In genomic region chr10:91698258-91698657, GRCh38 we compare ENCODE assay signal across 34 cellular contexts.
"Had no signal": no experiment of that assay in that cellular context is flagged by ENCODE, and none has a peak within 500 bp of the region (broad histone marks: within the 10 kb centered on the region; RNA-seq: fewer than 3 reads in every experiment).

No MANE protein-coding gene starts in this region.

- H3K9me3 Mint-ChIP-seq: activated B cell treated with CpG ODN at 0.5 μM for 24 hours; activated CD4-positive, alpha-beta memory T cell treated with anti-CD3 and anti-CD28 coated beads for 36 hours; activated CD4-positive, alpha-beta T cell treated with anti-CD3 and anti-CD28 coated beads, Interleukin-2, amount 10 ng/mL, durations not matched to agents 24 days and 14 days; activated CD8-positive, alpha-beta T cell treated with anti-CD3 and anti-CD28 coated beads for 36 hours; activated naive CD4-positive, alpha-beta T cell treated with anti-CD3 and anti-CD28 coated beads for 36 hours; activated naive CD4-positive, alpha-beta T cell treated with anti-CD3 and anti-CD28 coated beads, Interleukin-2, amount 50 U/mL, for 72 hours; activated naive CD8-positive, alpha-beta T cell treated with anti-CD3 and anti-CD28 coated beads for 36 hours; activated T-cell treated with anti-CD3 and anti-CD28 coated beads, Interleukin-2, amount 50 U/mL, for 4 hours; activated T-cell treated with anti-CD3 and anti-CD28 coated beads, Interleukin-2, amount 50 U/mL, for 72 hours; activated T-helper 1 cell treated with anti-CD3 and anti-CD28 coated beads, Interleukin-12 subunit alpha, Interleukin-12 subunit beta, Interleukin-2, Interleukin-4 antibody, amounts not matched to agents 30 ng/mL and 10 ng/mL and 1 ng/mL, durations not matched to agents 14 hours and 24 hours and 36 hours; activated T-helper 17 cell treated with anti-CD3 and anti-CD28 coated beads, Interleukin-2, amount 50 U/mL, for 72 hours; T-helper 1 cell treated with Interleukin-12 subunit alpha and Interleukin-12 subunit beta and Interleukin-4 antibody, amounts not matched to agents 30 μg/mL and 1 μg/mL, for 36 hours; T-helper 2 cell treated with Interferon-gamma antibody and Interleukin-4, amounts not matched to agents 5 μg/mL and 100 μg/mL, for 36 hours had no signal

- H3K27ac ChIP-seq: adrenal gland, body of pancreas, brain microvascular endothelial cell, breast epithelium, VCaP had no signal

- H3K36me3 Mint-ChIP-seq: activated CD4-positive, alpha-beta memory T cell treated with anti-CD3 and anti-CD28 coated beads for 36 hours; activated naive CD4-positive, alpha-beta T cell treated with anti-CD3 and anti-CD28 coated beads, Interleukin-2, amount 50 U/mL, for 72 hours; activated naive CD8-positive, alpha-beta T cell treated with anti-CD3 and anti-CD28 coated beads for 36 hours had no signal

- H3K27ac Mint-ChIP-seq: activated B cell treated with CpG ODN at 0.5 μM for 24 hours; activated CD4-positive, alpha-beta memory T cell treated with anti-CD3 and anti-CD28 coated beads for 36 hours; activated CD4-positive, alpha-beta T cell treated with anti-CD3 and anti-CD28 coated beads, Interleukin-2, amount 10 ng/mL, durations not matched to agents 24 days and 14 days; activated CD8-positive, alpha-beta T cell treated with anti-CD3 and anti-CD28 coated beads for 36 hours; activated naive CD4-positive, alpha-beta T cell treated with anti-CD3 and anti-CD28 coated beads for 36 hours; activated naive CD4-positive, alpha-beta T cell treated with anti-CD3 and anti-CD28 coated beads, Interleukin-2, amount 50 U/mL, for 72 hours; activated naive CD8-positive, alpha-beta T cell treated with anti-CD3 and anti-CD28 coated beads for 36 hours; activated T-cell treated with anti-CD3 and anti-CD28 coated beads, Interleukin-2, amount 50 U/mL, for 72 hours; activated T-helper 1 cell treated with anti-CD3 and anti-CD28 coated beads, Interleukin-12 subunit alpha, Interleukin-12 subunit beta, Interleukin-2, Interleukin-4 antibody, amounts not matched to agents 30 ng/mL and 10 ng/mL and 1 ng/mL, durations not matched to agents 14 hours and 24 hours and 36 hours; activated T-helper 17 cell treated with anti-CD3 and anti-CD28 coated beads, Interleukin-2, amount 50 U/mL, for 72 hours; T-helper 1 cell treated with Interleukin-12 subunit alpha and Interleukin-12 subunit beta and Interleukin-4 antibody, amounts not matched to agents 30 μg/mL and 1 μg/mL, for 36 hours; T-helper 2 cell treated with Interferon-gamma antibody and Interleukin-4, amounts not matched to agents 5 μg/mL and 100 μg/mL, for 36 hours had no signal

- H3K4me3 ChIP-seq: adrenal gland, body of pancreas, breast epithelium had no signal

- H3K4me3 Mint-ChIP-seq: activated B cell treated with CpG ODN at 0.5 μM for 24 hours; activated CD4-positive, alpha-beta memory T cell treated with anti-CD3 and anti-CD28 coated beads for 36 hours; activated CD4-positive, alpha-beta T cell treated with anti-CD3 and anti-CD28 coated beads, Interleukin-2, amount 10 ng/mL, durations not matched to agents 24 days and 14 days; activated CD8-positive, alpha-beta T cell treated with anti-CD3 and anti-CD28 coated beads for 36 hours; activated naive CD4-positive, alpha-beta T cell treated with anti-CD3 and anti-CD28 coated beads for 36 hours; activated naive CD8-positive, alpha-beta T cell treated with anti-CD3 and anti-CD28 coated beads for 36 hours; activated T-cell treated with anti-CD3 and anti-CD28 coated beads, Interleukin-2, amount 50 U/mL, for 4 hours; activated T-cell treated with anti-CD3 and anti-CD28 coated beads, Interleukin-2, amount 50 U/mL, for 72 hours; activated T-helper 1 cell treated with anti-CD3 and anti-CD28 coated beads, Interleukin-12 subunit alpha, Interleukin-12 subunit beta, Interleukin-2, Interleukin-4 antibody, amounts not matched to agents 30 ng/mL and 10 ng/mL and 1 ng/mL, durations not matched to agents 14 hours and 24 hours and 36 hours; activated T-helper 17 cell treated with anti-CD3 and anti-CD28 coated beads, Interleukin-2, amount 50 U/mL, for 72 hours; T-helper 1 cell treated with Interleukin-12 subunit alpha and Interleukin-12 subunit beta and Interleukin-4 antibody, amounts not matched to agents 30 μg/mL and 1 μg/mL, for 36 hours; T-helper 2 cell treated with Interferon-gamma antibody and Interleukin-4, amounts not matched to agents 5 μg/mL and 100 μg/mL, for 36 hours had no signal

- H3K9me3 ChIP-seq: adrenal gland, body of pancreas, breast epithelium had no signal

- H3K4me1 Mint-ChIP-seq: activated B cell treated with CpG ODN at 0.5 μM for 24 hours; activated CD4-positive, alpha-beta T cell treated with anti-CD3 and anti-CD28 coated beads, Interleukin-2, amount 10 ng/mL, durations not matched to agents 24 days and 14 days; activated naive CD8-positive, alpha-beta T cell treated with anti-CD3 and anti-CD28 coated beads for 36 hours; activated T-helper 17 cell treated with anti-CD3 and anti-CD28 coated beads, Interleukin-2, amount 50 U/mL, for 72 hours had no signal

- ATAC-seq: activated CD8-positive, alpha-beta T cell treated with anti-CD3 and anti-CD28 coated beads for 36 hours; activated naive CD4-positive, alpha-beta T cell treated with anti-CD3 and anti-CD28 coated beads, Interleukin-2, amount 50 U/mL, for 72 hours; activated T-cell treated with anti-CD3 and anti-CD28 coated beads, Interleukin-2, amount 50 U/mL, for 4 hours; activated T-cell treated with anti-CD3 and anti-CD28 coated beads, Interleukin-2, amount 50 U/mL, for 72 hours; activated T-helper 17 cell treated with anti-CD3 and anti-CD28 coated beads, Interleukin-2, amount 50 U/mL, for 72 hours; body of pancreas had no signal

- H3K4me1 ChIP-seq: adrenal gland, body of pancreas, breast epithelium had no signal

- H3K27me3 ChIP-seq: adrenal gland, body of pancreas, brain microvascular endothelial cell, breast epithelium had no signal

- DNase-seq: activated B cell treated with CpG ODN at 0.5 μM for 24 hours; activated CD4-positive, alpha-beta memory T cell treated with anti-CD3 and anti-CD28 coated beads for 36 hours; activated CD4-positive, alpha-beta T cell treated with anti-CD3 and anti-CD28 coated beads for 4 hours; activated CD4-positive, alpha-beta T cell treated with anti-CD3 and anti-CD28 coated beads, Interleukin-2, amount 10 ng/mL, durations not matched to agents 24 days and 14 days; activated CD4-positive, alpha-beta T cell treated with anti-CD3 and anti-CD28 coated beads, Interleukin-2, amount 50 U/mL, for 1 hour; activated CD4-positive, alpha-beta T cell treated with anti-CD3 and anti-CD28 coated beads, Interleukin-2, amount 50 U/mL, for 4 hours; activated CD4-positive, CD25-positive, alpha-beta regulatory T cell treated with anti-CD3 and anti-CD28 coated beads, Interleukin-2, amount 50 U/mL, for 72 hours; activated CD8-positive, alpha-beta memory T cell treated with anti-CD3 and anti-CD28 coated beads, Interleukin-2, amount 50 U/mL, for 4 hours; activated CD8-positive, alpha-beta T cell treated with anti-CD3 and anti-CD28 coated beads for 36 hours; activated effector memory CD4-positive, alpha-beta T cell treated with anti-CD3 and anti-CD28 coated beads, Interleukin-2, amount 50 U/mL, for 16 hours; activated gamma-delta T cell treated with Interleukin-2 at 50 U/mL for 16 hours; activated naive CD4-positive, alpha-beta T cell treated with anti-CD3 and anti-CD28 coated beads for 36 hours; activated naive CD4-positive, alpha-beta T cell treated with anti-CD3 and anti-CD28 coated beads, Interleukin-2, amount 50 U/mL, for 16 hours; activated naive CD8-positive, alpha-beta T cell treated with anti-CD3 and anti-CD28 coated beads for 36 hours; activated T-cell treated with anti-CD3 and anti-CD28 coated beads for 4 hours; activated T-cell treated with anti-CD3 and anti-CD28 coated beads, Interleukin-2, amount 50 U/mL, for 1 hour; activated T-cell treated with anti-CD3 and anti-CD28 coated beads, Interleukin-2, amount 50 U/mL, for 4 hours; activated T-cell treated with anti-CD3 and anti-CD28 coated beads, Interleukin-2, amount 50 U/mL, for 72 hours; adrenal gland; amniotic stem cell; aorta; body of pancreas; brain microvascular endothelial cell; central memory CD4-positive, alpha-beta T cell; T-helper 1 cell; T-helper 2 cell; T-helper 9 cell had no signal
